2 cellular contexts compared by ENCODE assay signal in the genomic region with DNA sequence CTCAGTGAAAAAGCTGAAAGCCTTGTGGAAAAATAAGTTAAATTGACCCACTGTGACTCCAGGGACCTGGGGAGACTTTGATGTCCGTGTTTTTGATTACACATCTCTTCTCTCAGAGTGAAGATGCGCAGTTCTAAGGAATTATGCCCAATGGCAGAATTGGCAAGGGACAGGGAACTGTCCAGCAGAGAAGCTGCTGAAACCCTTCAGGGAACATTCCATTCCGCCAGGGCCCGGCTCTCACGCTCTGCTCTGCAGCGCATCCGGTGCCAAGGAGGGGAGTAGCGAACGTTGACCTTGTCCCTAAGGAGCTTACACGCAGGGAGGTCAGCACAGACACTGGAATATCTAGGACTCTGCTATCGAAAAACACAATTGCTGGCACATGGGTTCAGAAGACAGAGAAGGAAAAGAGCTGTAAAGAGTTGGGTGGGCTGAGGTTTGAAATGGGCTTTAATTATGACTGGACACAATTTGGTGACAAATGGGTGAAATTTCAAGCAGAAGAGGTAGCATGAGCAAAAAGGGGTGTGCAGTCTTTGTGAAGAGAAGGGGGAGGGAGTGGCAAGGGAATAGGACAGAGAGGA.
TF ChIP-seq lines count a peak whose summit lies in the region.

No MANE protein-coding gene starts in this region.

TF ChIP-seq in Ishikawa, 13 proteins besides CTCF, POLR2A, EP300 and RAD21:
- TF ChIP-seq FOXM1 (IDR thresholded peaks at IDR 0.05; ENCODE audit: borderline replicate concordance, low read depth) = no peak
- TF ChIP-seq, protein P1, sequence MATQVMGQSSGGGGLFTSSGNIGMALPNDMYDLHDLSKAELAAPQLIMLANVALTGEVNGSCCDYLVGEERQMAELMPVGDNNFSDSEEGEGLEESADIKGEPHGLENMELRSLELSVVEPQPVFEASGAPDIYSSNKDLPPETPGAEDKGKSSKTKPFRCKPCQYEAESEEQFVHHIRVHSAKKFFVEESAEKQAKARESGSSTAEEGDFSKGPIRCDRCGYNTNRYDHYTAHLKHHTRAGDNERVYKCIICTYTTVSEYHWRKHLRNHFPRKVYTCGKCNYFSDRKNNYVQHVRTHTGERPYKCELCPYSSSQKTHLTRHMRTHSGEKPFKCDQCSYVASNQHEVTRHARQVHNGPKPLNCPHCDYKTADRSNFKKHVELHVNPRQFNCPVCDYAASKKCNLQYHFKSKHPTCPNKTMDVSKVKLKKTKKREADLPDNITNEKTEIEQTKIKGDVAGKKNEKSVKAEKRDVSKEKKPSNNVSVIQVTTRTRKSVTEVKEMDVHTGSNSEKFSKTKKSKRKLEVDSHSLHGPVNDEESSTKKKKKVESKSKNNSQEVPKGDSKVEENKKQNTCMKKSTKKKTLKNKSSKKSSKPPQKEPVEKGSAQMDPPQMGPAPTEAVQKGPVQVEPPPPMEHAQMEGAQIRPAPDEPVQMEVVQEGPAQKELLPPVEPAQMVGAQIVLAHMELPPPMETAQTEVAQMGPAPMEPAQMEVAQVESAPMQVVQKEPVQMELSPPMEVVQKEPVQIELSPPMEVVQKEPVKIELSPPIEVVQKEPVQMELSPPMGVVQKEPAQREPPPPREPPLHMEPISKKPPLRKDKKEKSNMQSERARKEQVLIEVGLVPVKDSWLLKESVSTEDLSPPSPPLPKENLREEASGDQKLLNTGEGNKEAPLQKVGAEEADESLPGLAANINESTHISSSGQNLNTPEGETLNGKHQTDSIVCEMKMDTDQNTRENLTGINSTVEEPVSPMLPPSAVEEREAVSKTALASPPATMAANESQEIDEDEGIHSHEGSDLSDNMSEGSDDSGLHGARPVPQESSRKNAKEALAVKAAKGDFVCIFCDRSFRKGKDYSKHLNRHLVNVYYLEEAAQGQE (IDR thresholded peaks at IDR 0.05; ENCODE audit: low read depth) = peak; percentile 89
- TF ChIP-seq TEAD4 (IDR thresholded peaks at IDR 0.05) = 0 out of 2 replicates have a peak, but pooled peaks have one; percentile 29
- TF ChIP-seq CREB1 (IDR thresholded peaks at IDR 0.05; ENCODE audit: low read depth) = no peak
- TF ChIP-seq NFIC (IDR thresholded peaks at IDR 0.05) = 0 out of 2 replicates have a peak, but pooled peaks have one; percentile 28
- no peak for TF ChIP-seq EGR1 (IDR thresholded peaks at IDR 0.05)

TF ChIP-seq in H1, 55 proteins besides CTCF, POLR2A, EP300 and RAD21:
- TF ChIP-seq SIN3A (conservative IDR thresholded peaks at IDR 0.05 in 1 of 2, IDR thresholded peaks at IDR 0.05 in 1 of 2; ENCODE audit: low read depth in 1 of 2, low read length in 2 of 2) (peak; percentile 79 to 82; a peak in 3 of 4 replicates), CBX8 (IDR thresholded peaks at IDR 0.05; ENCODE audit: borderline replicate concordance, low read depth, low read length) (no peak), EZH2 (IDR thresholded peaks at IDR 0.05; ENCODE audit: low read depth, low read length, severe bottlenecking) (no peak), KDM5A (IDR thresholded peaks at IDR 0.05; ENCODE audit: low read length) (no peak), BCL11A (IDR thresholded peaks at IDR 0.05; ENCODE audit: low read depth in 2 of 2, low read length in 2 of 2) (no peak), TEAD4 (IDR thresholded peaks at IDR 0.05; ENCODE audit: low read depth, low read length) (peak; percentile 79), YY1 (IDR thresholded peaks at IDR 0.05; ENCODE audit: low read depth, low read length) (0 out of 2 replicates have a peak, but pooled peaks have one; percentile 56), RBBP5 (IDR thresholded peaks at IDR 0.05; ENCODE audit: borderline replicate concordance, low read depth, low read length) (no peak), SP1 (IDR thresholded peaks at IDR 0.05; ENCODE audit: low read depth, low read length) (no peak), HDAC2 (IDR thresholded peaks at IDR 0.05; ENCODE audit: borderline replicate concordance in 1 of 2, low read depth in 2 of 2, low read length in 2 of 2) (0 out of 4 replicates have a peak, but pooled peaks of 1 of the 2 experiments have one; percentile 34), GABPA (IDR thresholded peaks at IDR 0.05; ENCODE audit: borderline replicate concordance, insufficient read depth, low read length) (peak; percentile 69; the same call in 1 of the 2 replicates), SIRT6 (IDR thresholded peaks at IDR 0.05; ENCODE audit: low read length) (no peak), TAF7 (optimal IDR thresholded peaks at IDR 0.05; ENCODE audit: borderline replicate concordance, low read depth, low read length) (peak; percentile 45)
- TF ChIP-seq, protein P2, sequence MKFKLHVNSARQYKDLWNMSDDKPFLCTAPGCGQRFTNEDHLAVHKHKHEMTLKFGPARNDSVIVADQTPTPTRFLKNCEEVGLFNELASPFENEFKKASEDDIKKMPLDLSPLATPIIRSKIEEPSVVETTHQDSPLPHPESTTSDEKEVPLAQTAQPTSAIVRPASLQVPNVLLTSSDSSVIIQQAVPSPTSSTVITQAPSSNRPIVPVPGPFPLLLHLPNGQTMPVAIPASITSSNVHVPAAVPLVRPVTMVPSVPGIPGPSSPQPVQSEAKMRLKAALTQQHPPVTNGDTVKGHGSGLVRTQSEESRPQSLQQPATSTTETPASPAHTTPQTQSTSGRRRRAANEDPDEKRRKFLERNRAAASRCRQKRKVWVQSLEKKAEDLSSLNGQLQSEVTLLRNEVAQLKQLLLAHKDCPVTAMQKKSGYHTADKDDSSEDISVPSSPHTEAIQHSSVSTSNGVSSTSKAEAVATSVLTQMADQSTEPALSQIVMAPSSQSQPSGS (IDR thresholded peaks at IDR 0.05; ENCODE audit: low read length) = no peak
- TF ChIP-seq, protein P3, sequence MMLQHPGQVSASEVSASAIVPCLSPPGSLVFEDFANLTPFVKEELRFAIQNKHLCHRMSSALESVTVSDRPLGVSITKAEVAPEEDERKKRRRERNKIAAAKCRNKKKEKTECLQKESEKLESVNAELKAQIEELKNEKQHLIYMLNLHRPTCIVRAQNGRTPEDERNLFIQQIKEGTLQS (IDR thresholded peaks at IDR 0.05; ENCODE audit: insufficient read depth, low read depth, low read length) = no peak
- TF ChIP-seq, protein P4, sequence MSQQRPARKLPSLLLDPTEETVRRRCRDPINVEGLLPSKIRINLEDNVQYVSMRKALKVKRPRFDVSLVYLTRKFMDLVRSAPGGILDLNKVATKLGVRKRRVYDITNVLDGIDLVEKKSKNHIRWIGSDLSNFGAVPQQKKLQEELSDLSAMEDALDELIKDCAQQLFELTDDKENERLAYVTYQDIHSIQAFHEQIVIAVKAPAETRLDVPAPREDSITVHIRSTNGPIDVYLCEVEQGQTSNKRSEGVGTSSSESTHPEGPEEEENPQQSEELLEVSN (IDR thresholded peaks at IDR 0.05) = no peak
